In the genomic region with DNA sequence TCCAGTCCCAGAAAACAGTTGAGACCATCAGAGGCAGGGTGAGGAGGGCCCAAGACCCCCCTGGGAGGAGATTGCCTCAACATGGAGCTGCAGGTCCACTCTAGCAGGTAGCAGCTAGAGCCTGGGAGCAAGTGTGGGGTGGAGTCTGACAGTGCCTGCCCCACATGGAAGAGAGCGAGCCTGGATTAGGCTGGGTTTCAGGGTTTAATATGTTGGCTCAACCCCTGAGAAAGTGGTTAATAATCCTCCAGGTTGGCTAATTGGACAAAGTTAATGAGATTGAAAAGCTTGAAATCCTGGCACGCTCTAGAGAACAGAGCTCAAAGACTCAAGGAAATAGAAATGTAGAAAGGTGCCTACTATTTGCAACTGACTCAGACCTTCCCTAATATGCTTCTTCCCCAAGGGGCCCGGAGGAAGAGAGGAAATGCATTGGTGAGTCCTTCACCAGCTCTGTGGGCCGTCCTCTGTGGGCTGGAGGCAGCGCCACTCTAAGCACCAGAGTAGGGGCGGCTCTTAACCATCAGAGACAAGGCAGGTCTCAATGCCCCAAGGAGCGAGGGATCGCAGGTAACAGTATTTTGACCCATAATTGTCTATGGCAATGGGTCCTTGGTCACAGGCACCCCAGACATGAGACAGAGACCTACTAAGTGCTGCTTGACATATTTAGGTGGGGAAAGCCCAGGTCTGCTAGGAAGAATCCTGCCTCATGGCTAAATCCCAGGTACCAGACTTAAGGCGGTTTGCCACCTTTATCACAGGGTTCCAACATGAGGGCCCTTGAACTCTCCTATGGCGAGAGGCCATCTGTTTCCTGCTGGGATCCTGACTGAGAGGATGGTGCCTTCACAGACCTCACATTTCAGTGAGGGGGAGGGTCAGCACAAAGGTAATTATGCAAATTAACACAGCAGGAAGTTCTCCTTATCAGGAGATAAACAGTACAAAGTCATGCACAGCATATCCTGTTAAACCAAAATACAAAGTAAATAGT, we compare ENCODE assay signal across 1 cellular context.
TF ChIP-seq lines count a peak whose summit lies in the region.

No MANE protein-coding gene starts in this region.

TF ChIP-seq in H1, 55 proteins besides CTCF, POLR2A, EP300 and RAD21:
- no peak for TF ChIP-seq FOSL1 (IDR thresholded peaks at IDR 0.05; ENCODE audit: insufficient read depth, low read depth, low read length)
- TF ChIP-seq, protein P1, sequence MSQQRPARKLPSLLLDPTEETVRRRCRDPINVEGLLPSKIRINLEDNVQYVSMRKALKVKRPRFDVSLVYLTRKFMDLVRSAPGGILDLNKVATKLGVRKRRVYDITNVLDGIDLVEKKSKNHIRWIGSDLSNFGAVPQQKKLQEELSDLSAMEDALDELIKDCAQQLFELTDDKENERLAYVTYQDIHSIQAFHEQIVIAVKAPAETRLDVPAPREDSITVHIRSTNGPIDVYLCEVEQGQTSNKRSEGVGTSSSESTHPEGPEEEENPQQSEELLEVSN (IDR thresholded peaks at IDR 0.05), result peak; percentile 46; the same call in 1 of the 2 replicates
- TF ChIP-seq MAFK (IDR thresholded peaks at IDR 0.05; ENCODE audit: low read depth, low read length), result no peak
- TF ChIP-seq, protein P2, sequence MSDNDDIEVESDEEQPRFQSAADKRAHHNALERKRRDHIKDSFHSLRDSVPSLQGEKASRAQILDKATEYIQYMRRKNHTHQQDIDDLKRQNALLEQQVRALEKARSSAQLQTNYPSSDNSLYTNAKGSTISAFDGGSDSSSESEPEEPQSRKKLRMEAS (IDR thresholded peaks at IDR 0.05), result no peak
- no peak for TF ChIP-seq TBP (IDR thresholded peaks at IDR 0.05; ENCODE audit: low read depth, low read length)
- no peak for TF ChIP-seq JUND (IDR thresholded peaks at IDR 0.05; ENCODE audit: low read length)
- TF ChIP-seq SIX5 (IDR thresholded peaks at IDR 0.05; ENCODE audit: low read depth, low read length), result no peak
- TF ChIP-seq TCF12 (IDR thresholded peaks at IDR 0.05; ENCODE audit: low read depth, low read length), result no peak
- TF ChIP-seq, protein P3, sequence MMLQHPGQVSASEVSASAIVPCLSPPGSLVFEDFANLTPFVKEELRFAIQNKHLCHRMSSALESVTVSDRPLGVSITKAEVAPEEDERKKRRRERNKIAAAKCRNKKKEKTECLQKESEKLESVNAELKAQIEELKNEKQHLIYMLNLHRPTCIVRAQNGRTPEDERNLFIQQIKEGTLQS (IDR thresholded peaks at IDR 0.05; ENCODE audit: insufficient read depth, low read depth, low read length), result no peak
- TF ChIP-seq TAF7 (optimal IDR thresholded peaks at IDR 0.05; ENCODE audit: borderline replicate concordance, low read depth, low read length), result peak; percentile 22
- TF ChIP-seq, protein P4, sequence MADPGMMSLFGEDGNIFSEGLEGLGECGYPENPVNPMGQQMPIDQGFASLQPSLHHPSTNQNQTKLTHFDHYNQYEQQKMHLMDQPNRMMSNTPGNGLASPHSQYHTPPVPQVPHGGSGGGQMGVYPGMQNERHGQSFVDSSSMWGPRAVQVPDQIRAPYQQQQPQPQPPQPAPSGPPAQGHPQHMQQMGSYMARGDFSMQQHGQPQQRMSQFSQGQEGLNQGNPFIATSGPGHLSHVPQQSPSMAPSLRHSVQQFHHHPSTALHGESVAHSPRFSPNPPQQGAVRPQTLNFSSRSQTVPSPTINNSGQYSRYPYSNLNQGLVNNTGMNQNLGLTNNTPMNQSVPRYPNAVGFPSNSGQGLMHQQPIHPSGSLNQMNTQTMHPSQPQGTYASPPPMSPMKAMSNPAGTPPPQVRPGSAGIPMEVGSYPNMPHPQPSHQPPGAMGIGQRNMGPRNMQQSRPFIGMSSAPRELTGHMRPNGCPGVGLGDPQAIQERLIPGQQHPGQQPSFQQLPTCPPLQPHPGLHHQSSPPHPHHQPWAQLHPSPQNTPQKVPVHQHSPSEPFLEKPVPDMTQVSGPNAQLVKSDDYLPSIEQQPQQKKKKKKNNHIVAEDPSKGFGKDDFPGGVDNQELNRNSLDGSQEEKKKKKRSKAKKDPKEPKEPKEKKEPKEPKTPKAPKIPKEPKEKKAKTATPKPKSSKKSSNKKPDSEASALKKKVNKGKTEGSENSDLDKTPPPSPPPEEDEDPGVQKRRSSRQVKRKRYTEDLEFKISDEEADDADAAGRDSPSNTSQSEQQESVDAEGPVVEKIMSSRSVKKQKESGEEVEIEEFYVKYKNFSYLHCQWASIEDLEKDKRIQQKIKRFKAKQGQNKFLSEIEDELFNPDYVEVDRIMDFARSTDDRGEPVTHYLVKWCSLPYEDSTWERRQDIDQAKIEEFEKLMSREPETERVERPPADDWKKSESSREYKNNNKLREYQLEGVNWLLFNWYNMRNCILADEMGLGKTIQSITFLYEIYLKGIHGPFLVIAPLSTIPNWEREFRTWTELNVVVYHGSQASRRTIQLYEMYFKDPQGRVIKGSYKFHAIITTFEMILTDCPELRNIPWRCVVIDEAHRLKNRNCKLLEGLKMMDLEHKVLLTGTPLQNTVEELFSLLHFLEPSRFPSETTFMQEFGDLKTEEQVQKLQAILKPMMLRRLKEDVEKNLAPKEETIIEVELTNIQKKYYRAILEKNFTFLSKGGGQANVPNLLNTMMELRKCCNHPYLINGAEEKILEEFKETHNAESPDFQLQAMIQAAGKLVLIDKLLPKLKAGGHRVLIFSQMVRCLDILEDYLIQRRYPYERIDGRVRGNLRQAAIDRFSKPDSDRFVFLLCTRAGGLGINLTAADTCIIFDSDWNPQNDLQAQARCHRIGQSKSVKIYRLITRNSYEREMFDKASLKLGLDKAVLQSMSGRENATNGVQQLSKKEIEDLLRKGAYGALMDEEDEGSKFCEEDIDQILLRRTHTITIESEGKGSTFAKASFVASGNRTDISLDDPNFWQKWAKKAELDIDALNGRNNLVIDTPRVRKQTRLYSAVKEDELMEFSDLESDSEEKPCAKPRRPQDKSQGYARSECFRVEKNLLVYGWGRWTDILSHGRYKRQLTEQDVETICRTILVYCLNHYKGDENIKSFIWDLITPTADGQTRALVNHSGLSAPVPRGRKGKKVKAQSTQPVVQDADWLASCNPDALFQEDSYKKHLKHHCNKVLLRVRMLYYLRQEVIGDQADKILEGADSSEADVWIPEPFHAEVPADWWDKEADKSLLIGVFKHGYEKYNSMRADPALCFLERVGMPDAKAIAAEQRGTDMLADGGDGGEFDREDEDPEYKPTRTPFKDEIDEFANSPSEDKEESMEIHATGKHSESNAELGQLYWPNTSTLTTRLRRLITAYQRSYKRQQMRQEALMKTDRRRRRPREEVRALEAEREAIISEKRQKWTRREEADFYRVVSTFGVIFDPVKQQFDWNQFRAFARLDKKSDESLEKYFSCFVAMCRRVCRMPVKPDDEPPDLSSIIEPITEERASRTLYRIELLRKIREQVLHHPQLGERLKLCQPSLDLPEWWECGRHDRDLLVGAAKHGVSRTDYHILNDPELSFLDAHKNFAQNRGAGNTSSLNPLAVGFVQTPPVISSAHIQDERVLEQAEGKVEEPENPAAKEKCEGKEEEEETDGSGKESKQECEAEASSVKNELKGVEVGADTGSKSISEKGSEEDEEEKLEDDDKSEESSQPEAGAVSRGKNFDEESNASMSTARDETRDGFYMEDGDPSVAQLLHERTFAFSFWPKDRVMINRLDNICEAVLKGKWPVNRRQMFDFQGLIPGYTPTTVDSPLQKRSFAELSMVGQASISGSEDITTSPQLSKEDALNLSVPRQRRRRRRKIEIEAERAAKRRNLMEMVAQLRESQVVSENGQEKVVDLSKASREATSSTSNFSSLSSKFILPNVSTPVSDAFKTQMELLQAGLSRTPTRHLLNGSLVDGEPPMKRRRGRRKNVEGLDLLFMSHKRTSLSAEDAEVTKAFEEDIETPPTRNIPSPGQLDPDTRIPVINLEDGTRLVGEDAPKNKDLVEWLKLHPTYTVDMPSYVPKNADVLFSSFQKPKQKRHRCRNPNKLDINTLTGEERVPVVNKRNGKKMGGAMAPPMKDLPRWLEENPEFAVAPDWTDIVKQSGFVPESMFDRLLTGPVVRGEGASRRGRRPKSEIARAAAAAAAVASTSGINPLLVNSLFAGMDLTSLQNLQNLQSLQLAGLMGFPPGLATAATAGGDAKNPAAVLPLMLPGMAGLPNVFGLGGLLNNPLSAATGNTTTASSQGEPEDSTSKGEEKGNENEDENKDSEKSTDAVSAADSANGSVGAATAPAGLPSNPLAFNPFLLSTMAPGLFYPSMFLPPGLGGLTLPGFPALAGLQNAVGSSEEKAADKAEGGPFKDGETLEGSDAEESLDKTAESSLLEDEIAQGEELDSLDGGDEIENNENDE (IDR thresholded peaks at IDR 0.05; ENCODE audit: insufficient replicate concordance, low read length), result no peak
- no peak for TF ChIP-seq BACH1 (IDR thresholded peaks at IDR 0.05; ENCODE audit: low read length)
- TF ChIP-seq GABPA (IDR thresholded peaks at IDR 0.05; ENCODE audit: borderline replicate concordance, insufficient read depth, low read length), result no peak
- no peak for TF ChIP-seq KDM5A (IDR thresholded peaks at IDR 0.05; ENCODE audit: low read length)
- no peak for TF ChIP-seq KDM4A (IDR thresholded peaks at IDR 0.05; ENCODE audit: low read depth, low read length, severe bottlenecking)
- TF ChIP-seq, protein P5, sequence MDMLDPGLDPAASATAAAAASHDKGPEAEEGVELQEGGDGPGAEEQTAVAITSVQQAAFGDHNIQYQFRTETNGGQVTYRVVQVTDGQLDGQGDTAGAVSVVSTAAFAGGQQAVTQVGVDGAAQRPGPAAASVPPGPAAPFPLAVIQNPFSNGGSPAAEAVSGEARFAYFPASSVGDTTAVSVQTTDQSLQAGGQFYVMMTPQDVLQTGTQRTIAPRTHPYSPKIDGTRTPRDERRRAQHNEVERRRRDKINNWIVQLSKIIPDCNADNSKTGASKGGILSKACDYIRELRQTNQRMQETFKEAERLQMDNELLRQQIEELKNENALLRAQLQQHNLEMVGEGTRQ (IDR thresholded peaks at IDR 0.05; ENCODE audit: low read length), result no peak
